Comparison of ENCODE assay signal across 28 cellular contexts in genomic region chr12:28711411-28711810, GRCh38.
"Had no signal": no experiment of that assay in that cellular context is flagged by ENCODE, and none has a peak within 500 bp of the region (broad histone marks: within the 10 kb centered on the region; RNA-seq: fewer than 3 reads in every experiment).

No MANE protein-coding gene starts in this region.

- H3K27ac ChIP-seq: adrenal gland, Peyer's patch had no signal

- FAIRE-seq: TTC549 had no signal

- H3K9me3 Mint-ChIP-seq: activated CD4-positive, alpha-beta T cell treated with anti-CD3 and anti-CD28 coated beads, Interleukin-2, amount 10 ng/mL, durations not matched to agents 24 days and 14 days; activated CD8-positive, alpha-beta T cell treated with anti-CD3 and anti-CD28 coated beads for 36 hours; activated T-cell treated with anti-CD3 and anti-CD28 coated beads, Interleukin-2, amount 50 U/mL, for 24 hours; activated T-helper 2 cell treated with anti-CD3 and anti-CD28 coated beads, Interferon-gamma antibody, Interleukin-2, Interleukin-4, amounts not matched to agents 10 μg/mL and 5 μg/mL and 100 μg/mL, durations not matched to agents 14 hours and 24 hours and 36 hours; T-helper 1 cell treated with Interleukin-12 subunit alpha and Interleukin-12 subunit beta and Interleukin-4 antibody, amounts not matched to agents 30 μg/mL and 1 μg/mL, for 36 hours; T-helper 2 cell treated with Interferon-gamma antibody and Interleukin-4, amounts not matched to agents 5 μg/mL and 100 μg/mL, for 36 hours had no signal

- H3K9me3 ChIP-seq: adrenal gland, MG63, Peyer's patch had no signal

- ATAC-seq: activated CD8-positive, alpha-beta T cell treated with anti-CD3 and anti-CD28 coated beads for 36 hours had no signal

- H3K4me3 Mint-ChIP-seq: activated CD4-positive, alpha-beta T cell treated with anti-CD3 and anti-CD28 coated beads, Interleukin-2, amount 10 ng/mL, durations not matched to agents 24 days and 14 days; activated CD8-positive, alpha-beta T cell treated with anti-CD3 and anti-CD28 coated beads for 36 hours; activated naive CD4-positive, alpha-beta T cell treated with anti-CD3 and anti-CD28 coated beads, Interleukin-2, amount 50 U/mL, for 24 hours; activated T-cell treated with anti-CD3 and anti-CD28 coated beads, Interleukin-2, amount 50 U/mL, for 24 hours; T-helper 1 cell treated with Interleukin-12 subunit alpha and Interleukin-12 subunit beta and Interleukin-4 antibody, amounts not matched to agents 30 μg/mL and 1 μg/mL, for 36 hours; T-helper 2 cell treated with Interferon-gamma antibody and Interleukin-4, amounts not matched to agents 5 μg/mL and 100 μg/mL, for 36 hours had no signal

- H3K36me3 ChIP-seq: adrenal gland, brain microvascular endothelial cell, MG63, Peyer's patch had no signal

- H3K4me1 ChIP-seq: adrenal gland, Peyer's patch had no signal

- H3K27ac Mint-ChIP-seq: activated CD4-positive, alpha-beta T cell treated with anti-CD3 and anti-CD28 coated beads, Interleukin-2, amount 10 ng/mL, durations not matched to agents 24 days and 14 days; activated CD8-positive, alpha-beta T cell treated with anti-CD3 and anti-CD28 coated beads for 36 hours; activated naive CD4-positive, alpha-beta T cell treated with anti-CD3 and anti-CD28 coated beads, Interleukin-2, amount 50 U/mL, for 24 hours; activated T-cell treated with anti-CD3 and anti-CD28 coated beads, Interleukin-2, amount 50 U/mL, for 24 hours; activated T-helper 2 cell treated with anti-CD3 and anti-CD28 coated beads, Interferon-gamma antibody, Interleukin-2, Interleukin-4, amounts not matched to agents 10 μg/mL and 5 μg/mL and 100 μg/mL, durations not matched to agents 14 hours and 24 hours and 36 hours; T-helper 1 cell treated with Interleukin-12 subunit alpha and Interleukin-12 subunit beta and Interleukin-4 antibody, amounts not matched to agents 30 μg/mL and 1 μg/mL, for 36 hours; T-helper 2 cell treated with Interferon-gamma antibody and Interleukin-4, amounts not matched to agents 5 μg/mL and 100 μg/mL, for 36 hours had no signal

- H3K4me3 ChIP-seq: adrenal gland, MG63, Peyer's patch had no signal

- DNase-seq: activated CD4-positive, alpha-beta T cell treated with anti-CD3 and anti-CD28 coated beads, Interleukin-2, amount 10 ng/mL, durations not matched to agents 24 days and 14 days; activated CD4-positive, alpha-beta T cell treated with anti-CD3 and anti-CD28 coated beads, Interleukin-2, amount 50 U/mL, for 4 hours; activated CD8-positive, alpha-beta T cell treated with anti-CD3 and anti-CD28 coated beads for 36 hours; activated gamma-delta T cell; activated naive CD4-positive, alpha-beta T cell treated with Interleukin-2 at 50 U/mL for 16 hours; activated T-cell treated with anti-CD3 and anti-CD28 coated beads, Interleukin-2, amount 50 U/mL, for 24 hours; adrenal gland; central memory CD4-positive, alpha-beta T cell; Kasumi-1; KG1; MG63; NCI-H1105 treated with DMSO at 0.1 percent for 48 hours; NCI-H1436 treated with DMSO at 0.1 percent for 48 hours; NCI-H1694 treated with DMSO at 0.1 percent for 48 hours; NCI-H2029; NCI-H510A; NCI-H526; NCI-H748 treated with DMSO at 0.1 percent for 48 hours; NK-92 treated with Interleukin-12 subunit alpha and Interleukin-12 subunit beta, amount 100 ng/mL, for 24 hours; Peyer's patch; RPMI8226; SIG-M5 had no signal

- H3K27me3 Mint-ChIP-seq: activated CD4-positive, alpha-beta T cell treated with anti-CD3 and anti-CD28 coated beads, Interleukin-2, amount 10 ng/mL, durations not matched to agents 24 days and 14 days; activated CD8-positive, alpha-beta T cell treated with anti-CD3 and anti-CD28 coated beads for 36 hours; activated T-cell treated with anti-CD3 and anti-CD28 coated beads, Interleukin-2, amount 50 U/mL, for 24 hours had no signal

- H3K4me1 Mint-ChIP-seq: activated CD4-positive, alpha-beta T cell treated with anti-CD3 and anti-CD28 coated beads, Interleukin-2, amount 10 ng/mL, durations not matched to agents 24 days and 14 days; activated naive CD4-positive, alpha-beta T cell treated with anti-CD3 and anti-CD28 coated beads, Interleukin-2, amount 50 U/mL, for 24 hours had no signal

- H3K27me3 ChIP-seq: adrenal gland, brain microvascular endothelial cell, MG63, Peyer's patch had no signal

- H3K36me3 Mint-ChIP-seq: activated naive CD4-positive, alpha-beta T cell treated with anti-CD3 and anti-CD28 coated beads, Interleukin-2, amount 50 U/mL, for 24 hours had no signal
